In genomic region chr12:62006076-62006732, GRCh38 we compare ENCODE assay signal across 10 cellular contexts.
A peak's percentile ranks its signal among the peaks of the same experiment; 100 is the strongest.
DNase-seq lines count a peak whose midpoint lies in the region; ATAC-seq and TF ChIP-seq lines count a peak whose summit lies in the region.
"Had no signal": no experiment of that assay in that cellular context is flagged by ENCODE, and none has a peak within 500 bp of the region (broad histone marks: within the 10 kb centered on the region; RNA-seq: fewer than 3 reads in every experiment).

No MANE protein-coding gene starts in this region.

- TF ChIP-seq EP300 in suprapubic skin (IDR thresholded peaks at IDR 0.05), result no peak

- H3K27me3 ChIP-seq in BE2C (no peaks in the 10 kb centered on the region), OCI-LY1 (ENCODE audit: insufficient read depth, low read length) (no peaks in the 10 kb centered on the region), dorsolateral prefrontal cortex (no peaks in the 10 kb centered on the region), suprapubic skin (no peaks in the 10 kb centered on the region)

- no peaks in the 10 kb centered on the region for H3K36me3 Mint-ChIP-seq in nephron progenitor cell (ENCODE audit: low read depth)

- H3K4me3 Mint-ChIP-seq in nephron progenitor cell, result no peak overlapping the region
- H3K4me3 Mint-ChIP-seq: T-helper 1 cell treated with Interleukin-12 subunit alpha and Interleukin-12 subunit beta and Interleukin-4 antibody, amounts not matched to agents 30 μg/mL and 1 μg/mL, for 36 hours had no signal

- no peaks in the 10 kb centered on the region for H3K36me3 ChIP-seq in BE2C
- H3K36me3 ChIP-seq in OCI-LY1 (ENCODE audit: insufficient read depth, low read length), result no peaks in the 10 kb centered on the region
- no peaks in the 10 kb centered on the region for H3K36me3 ChIP-seq in suprapubic skin

- peak; percentile 18 for DNase-seq in BE2C
- no peak for DNase-seq in dorsolateral prefrontal cortex
- DNase-seq in nephron progenitor cell, result peak; percentile 37
- DNase-seq in suprapubic skin (ENCODE audit: low spot score in 2 of 2), result no peak

- H3K4me2 ChIP-seq in OCI-LY1 (ENCODE audit: low read length), result no peak overlapping the region

- H3K9me3 Mint-ChIP-seq in nephron progenitor cell, result peaks cover 4% of the 10 kb centered on the region
- H3K9me3 Mint-ChIP-seq: T-helper 1 cell treated with Interleukin-12 subunit alpha and Interleukin-12 subunit beta and Interleukin-4 antibody, amounts not matched to agents 30 μg/mL and 1 μg/mL, for 36 hours had no signal

- H3K9me3 ChIP-seq in BE2C (no peaks in the 10 kb centered on the region), OCI-LY1 (ENCODE audit: low read length) (no peaks in the 10 kb centered on the region), suprapubic skin (no peaks in the 10 kb centered on the region)

- peaks cover 4% of the 10 kb centered on the region for H3K27me3 Mint-ChIP-seq in nephron progenitor cell (ENCODE audit: low read depth, poor library complexity)

- H2AFZ ChIP-seq in OCI-LY1 (ENCODE audit: low read length), result no peak overlapping the region

- no peak overlapping the region for H3K27ac Mint-ChIP-seq in nephron progenitor cell
- H3K27ac Mint-ChIP-seq: T-helper 1 cell treated with Interleukin-12 subunit alpha and Interleukin-12 subunit beta and Interleukin-4 antibody, amounts not matched to agents 30 μg/mL and 1 μg/mL, for 36 hours had no signal

- no peaks in the 10 kb centered on the region for H3K79me2 ChIP-seq in OCI-LY1 (ENCODE audit: insufficient read depth, low read length)

- TF ChIP-seq CTCF in BE2C (IDR thresholded peaks at IDR 0.05; ENCODE audit: low read depth, low read length) (peak; percentile 88), GM12872 (IDR thresholded peaks at IDR 0.05; ENCODE audit: insufficient read depth, low read depth, low read length) (peak; percentile 69), OCI-LY1 (IDR thresholded peaks at IDR 0.05; ENCODE audit: low read length) (peak; percentile 69), dorsolateral prefrontal cortex (IDR thresholded peaks at IDR 0.05 in 54 of 56, conservative IDR thresholded peaks at IDR 0.05 in 2 of 56; ENCODE audit: low read depth in 1 of 56, partially characterized antibody in 56 of 56) (peak; percentile 32 to 77 (median 62)), nephron progenitor cell (IDR thresholded peaks at IDR 0.05) (peak; percentile 77), suprapubic skin (IDR thresholded peaks at IDR 0.05) (peak in 1 of 2 donors; percentile 37)

- H3K4me1 Mint-ChIP-seq in nephron progenitor cell, result no peaks in the 10 kb centered on the region

- no peaks in the 10 kb centered on the region for H3K4me1 ChIP-seq in BE2C
- no peaks in the 10 kb centered on the region for H3K4me1 ChIP-seq in OCI-LY1 (ENCODE audit: insufficient read depth, low read length, severe bottlenecking)
- no peaks in the 10 kb centered on the region for H3K4me1 ChIP-seq in suprapubic skin

- H3F3A ChIP-seq in OCI-LY1 (ENCODE audit: insufficient read depth, low read length), result no peaks in the 10 kb centered on the region

- TF ChIP-seq POLR2A in suprapubic skin (IDR thresholded peaks at IDR 0.05), result no peak

- no peak overlapping the region for H3K9ac ChIP-seq in OCI-LY1 (ENCODE audit: low read length)

- intact Hi-C loops in dorsolateral prefrontal cortex (cut with DNase I), result loop anchor here in 1 of 2 donors (10.0 kb wide), 1 partner anchor 189 kb away; a partner anchor contains a TSS

- H3K4me3 ChIP-seq in BE2C (ENCODE audit: low read depth, low read length) (no peak overlapping the region), OCI-LY1 (ENCODE audit: low read depth, low read length, poor library complexity, severe bottlenecking) (no peak overlapping the region), dorsolateral prefrontal cortex (no peak overlapping the region), suprapubic skin (no peak overlapping the region)
- H3K4me3 ChIP-seq: skin epidermis had no signal

- no peaks in the 10 kb centered on the region for H3K9me2 ChIP-seq in OCI-LY1 (ENCODE audit: low read depth, low read length)

- ATAC-seq in HG02885 (IDR thresholded peaks at IDR 0.05; ENCODE audit: poor library complexity, unreplicated experiment) (peak; percentile 92), GM19035 (IDR thresholded peaks at IDR 0.05; ENCODE audit: unreplicated experiment) (no peak)

- no peak overlapping the region for H3K27ac ChIP-seq in OCI-LY1 (ENCODE audit: low read depth, low read length, poor library complexity, severe bottlenecking)
- no peak overlapping the region for H3K27ac ChIP-seq in dorsolateral prefrontal cortex
- H3K27ac ChIP-seq in suprapubic skin, result no peak overlapping the region
- H3K27ac ChIP-seq: skin epidermis had no signal

- 35% methylated on average over 5 of the region's 5 CpGs for WGBS in suprapubic skin

- H4K20me1 ChIP-seq in OCI-LY1 (ENCODE audit: insufficient read depth, low read length), result no peaks in the 10 kb centered on the region

Comparison
In these comparisons a context has a peak if more than half of its experiments do, and no peak if none do; other contexts are left out.
1. DNase-seq: peak in BE2C (single experiment) and nephron progenitor cell (single experiment); none in dorsolateral prefrontal cortex (0 of 10) and suprapubic skin (0 of 2).